Comparison of ENCODE assay signal across 12 cellular contexts in genomic region chr4:3177905-3178304, GRCh38.
DNase-seq lines count a peak whose midpoint lies in the region; ATAC-seq and TF ChIP-seq lines count a peak whose summit lies in the region.
"Had no signal": no experiment of that assay in that cellular context is flagged by ENCODE, and none has a peak within 500 bp of the region (broad histone marks: within the 10 kb centered on the region; RNA-seq: fewer than 3 reads in every experiment).

No MANE protein-coding gene starts in this region.

- no peak overlapping the region for H3K4me3 Mint-ChIP-seq in glutamatergic neuron (ENCODE audit: unreplicated experiment)
- no peak overlapping the region for H3K4me3 Mint-ChIP-seq in progenitor cell of endocrine pancreas (ENCODE audit: low read depth)
- no peak overlapping the region for H3K4me3 Mint-ChIP-seq in activated CD8-positive, alpha-beta T cell treated with anti-CD3 and anti-CD28 coated beads, Interleukin-2, amount 10 ng/mL, durations not matched to agents 7 days and 5 days
- H3K4me3 Mint-ChIP-seq: CD4-positive, CD25-positive, alpha-beta regulatory T cell; IgD-negative memory B cell had no signal

- H3K27me3 Mint-ChIP-seq in glutamatergic neuron (ENCODE audit: unreplicated experiment) (peaks cover 6% of the 10 kb centered on the region), progenitor cell of endocrine pancreas (no peaks in the 10 kb centered on the region)
- H3K27me3 Mint-ChIP-seq in activated CD8-positive, alpha-beta T cell treated with anti-CD3 and anti-CD28 coated beads, Interleukin-2, amount 10 ng/mL, durations not matched to agents 7 days and 5 days (ENCODE audit: low read depth) = no peaks in the 10 kb centered on the region
- H3K27me3 Mint-ChIP-seq: CD4-positive, CD25-positive, alpha-beta regulatory T cell; IgD-negative memory B cell had no signal

- peaks cover 5% of the 10 kb centered on the region for H3K9me3 Mint-ChIP-seq in glutamatergic neuron (ENCODE audit: unreplicated experiment)
- H3K9me3 Mint-ChIP-seq in progenitor cell of endocrine pancreas (ENCODE audit: low read depth) = no peaks in the 10 kb centered on the region
- H3K9me3 Mint-ChIP-seq in activated CD8-positive, alpha-beta T cell treated with anti-CD3 and anti-CD28 coated beads, Interleukin-2, amount 10 ng/mL, durations not matched to agents 7 days and 5 days (ENCODE audit: insufficient read depth) = no peaks in the 10 kb centered on the region
- H3K9me3 Mint-ChIP-seq: CD4-positive, CD25-positive, alpha-beta regulatory T cell; IgD-negative memory B cell had no signal

- H3K27ac Mint-ChIP-seq in glutamatergic neuron (ENCODE audit: unreplicated experiment) (peak overlapping the region; percentile 55), progenitor cell of endocrine pancreas (peak overlapping the region; percentile 71)
- no peak overlapping the region for H3K27ac Mint-ChIP-seq in activated CD8-positive, alpha-beta T cell treated with anti-CD3 and anti-CD28 coated beads, Interleukin-2, amount 10 ng/mL, durations not matched to agents 7 days and 5 days
- H3K27ac Mint-ChIP-seq: CD4-positive, CD25-positive, alpha-beta regulatory T cell; IgD-negative memory B cell had no signal

- ATAC-seq in activated CD8-positive, alpha-beta T cell treated with anti-CD3 and anti-CD28 coated beads, Interleukin-2, amount 10 ng/mL, durations not matched to agents 7 days and 5 days = no peak
- ATAC-seq in GM19455 (IDR thresholded peaks at IDR 0.05; ENCODE audit: unreplicated experiment) = no peak

- POLR2A ChIA-PET in activated CD8-positive, alpha-beta T cell treated with anti-CD3 and anti-CD28 coated beads, Interleukin-2, amount 10 ng/mL, durations not matched to agents 7 days and 5 days (lab: Charles Lee) = no interaction called here

- H3K4me1 Mint-ChIP-seq in glutamatergic neuron (ENCODE audit: low read depth, unreplicated experiment) (peaks cover 56% of the 10 kb centered on the region), progenitor cell of endocrine pancreas (ENCODE audit: low read depth) (peaks cover 47% of the 10 kb centered on the region)
- H3K4me1 Mint-ChIP-seq in activated CD8-positive, alpha-beta T cell treated with anti-CD3 and anti-CD28 coated beads, Interleukin-2, amount 10 ng/mL, durations not matched to agents 7 days and 5 days (ENCODE audit: low read depth) = no peaks in the 10 kb centered on the region
- H3K4me1 Mint-ChIP-seq: IgD-negative memory B cell had no signal

- peak; percentile 36 for DNase-seq in DMS 273 (lab: John Stamatoyannopoulos, UW; ENCODE audit: unreplicated experiment)
- no peak for DNase-seq in DMS 273 treated with DMSO at 0.1 percent for 48 hours (lab: John Stamatoyannopoulos, UW)
- peak; percentile 61 for DNase-seq in NCI-H524 treated with DMSO at 0.1 percent for 48 hours (lab: John Stamatoyannopoulos, UW)
- no peak for DNase-seq in glutamatergic neuron
- DNase-seq in progenitor cell of endocrine pancreas (ENCODE audit: low spot score, unreplicated experiment) = no peak
- DNase-seq in activated CD8-positive, alpha-beta T cell treated with anti-CD3 and anti-CD28 coated beads, Interleukin-2, amount 10 ng/mL, durations not matched to agents 7 days and 5 days = no peak
- DNase-seq: Calu3; CD4-positive, CD25-positive, alpha-beta regulatory T cell; DND-41; GDM1 had no signal

- CTCF ChIA-PET in activated CD8-positive, alpha-beta T cell treated with anti-CD3 and anti-CD28 coated beads, Interleukin-2, amount 10 ng/mL, durations not matched to agents 7 days and 5 days (lab: Charles Lee) = interaction anchor here (1.8 kb wide), 1 partner anchor 16 kb away, joined by 6 read pairs; no protein-coding TSS in a partner anchor

- TF ChIP-seq CTCF in glutamatergic neuron (IDR thresholded peaks at IDR 0.05; ENCODE audit: partially characterized antibody, unreplicated experiment) (no peak), progenitor cell of endocrine pancreas (IDR thresholded peaks at IDR 0.05; ENCODE audit: unreplicated experiment) (no peak)

- H3K36me3 Mint-ChIP-seq in glutamatergic neuron (ENCODE audit: unreplicated experiment) (peaks cover under 1% of the 10 kb centered on the region), progenitor cell of endocrine pancreas (ENCODE audit: insufficient read depth) (peaks cover 32% of the 10 kb centered on the region)
- H3K36me3 Mint-ChIP-seq in activated CD8-positive, alpha-beta T cell treated with anti-CD3 and anti-CD28 coated beads, Interleukin-2, amount 10 ng/mL, durations not matched to agents 7 days and 5 days (ENCODE audit: low read depth) = peaks cover 39% of the 10 kb centered on the region

Comparison
In these comparisons a context has a peak if more than half of its experiments do, and no peak if none do; other contexts are left out.
1. DNase-seq: peak in DMS 273 (single experiment) and NCI-H524 treated with DMSO at 0.1 percent for 48 hours (single experiment); none in DMS 273 treated with DMSO at 0.1 percent for 48 hours (single experiment), glutamatergic neuron (single experiment), progenitor cell of endocrine pancreas (single experiment) and activated CD8-positive, alpha-beta T cell treated with anti-CD3 and anti-CD28 coated beads, Interleukin-2, amount 10 ng/mL, durations not matched to agents 7 days and 5 days (single experiment).